15 cellular contexts compared by ENCODE assay signal in genomic region chr1:162717548-162717947, GRCh38.
A peak's percentile ranks its signal among the peaks of the same experiment; 100 is the strongest.
DNase-seq lines count a peak whose midpoint lies in the region; ATAC-seq, FAIRE-seq and TF ChIP-seq lines count a peak whose summit lies in the region.
"Had no signal": no experiment of that assay in that cellular context is flagged by ENCODE, and none has a peak within 500 bp of the region (broad histone marks: within the 10 kb centered on the region; RNA-seq: fewer than 3 reads in every experiment).

No MANE protein-coding gene starts in this region.

- H3K9me3 ChIP-seq in muscle layer of colon (ENCODE audit: low read length) (no peaks in the 10 kb centered on the region), subcutaneous abdominal adipose tissue (ENCODE audit: control insufficient read depth in 5 of 5, low read length in 5 of 5) (no peaks in the 10 kb centered on the region), small intestine (ENCODE audit: control insufficient read depth, low read depth) (no peaks in the 10 kb centered on the region)

- peak; percentile 41 for ATAC-seq in GM18868 (IDR thresholded peaks at IDR 0.05; ENCODE audit: unreplicated experiment)
- ATAC-seq: GM23338 had no signal

- no peak overlapping the region for H3K9ac ChIP-seq in muscle layer of colon (ENCODE audit: low read length)
- no peak overlapping the region for H3K9ac ChIP-seq in subcutaneous abdominal adipose tissue (ENCODE audit: low read length in 5 of 5)

- H3K4me3 ChIP-seq in GM06990 (replicated peaks; ENCODE audit: low read depth, low read length) (no peak overlapping the region), muscle layer of colon (ENCODE audit: low read depth in 1 of 2, low read length in 2 of 2) (no peak overlapping the region), subcutaneous abdominal adipose tissue (ENCODE audit: low read depth in 1 of 5, low read length in 5 of 5) (no peak overlapping the region), small intestine (ENCODE audit: low read depth in 1 of 2, low read length in 2 of 2) (no peak overlapping the region)
- H3K4me3 ChIP-seq: GM23338 had no signal

- H3K36me3 ChIP-seq in GM06990 (ENCODE audit: control insufficient read depth, insufficient read depth, low read length) = no peaks in the 10 kb centered on the region
- H3K36me3 ChIP-seq in muscle layer of colon (ENCODE audit: insufficient read depth, low read length) = peaks cover 8% of the 10 kb centered on the region
- peaks cover 0 to 11% (median 3%) of the 10 kb centered on the region in 5 donors for H3K36me3 ChIP-seq in subcutaneous abdominal adipose tissue (ENCODE audit: control insufficient read depth in 5 of 5, insufficient read depth in 5 of 5, low read length in 5 of 5)
- H3K36me3 ChIP-seq in small intestine (ENCODE audit: control insufficient read depth in 2 of 2, insufficient read depth in 2 of 2, low read length in 2 of 2) = no peaks in the 10 kb centered on the region

- DNase-seq in GM06990 (ENCODE audit: extremely low read depth, insufficient read length) (peak; percentile 34), small intestine (no peak), DMS79 (lab: John Stamatoyannopoulos, UW) (no peak), NCI-H1436 (lab: John Stamatoyannopoulos, UW) (no peak)
- DNase-seq: CD4-positive, alpha-beta memory T cell; DMS153; H7 had no signal

- WGBS in small intestine, 3 donors = 70 to 81% (median 70%) methylated on average over 1 of the region's 1 CpG

- peaks cover 52% of the 10 kb centered on the region for H3K4me1 ChIP-seq in muscle layer of colon (ENCODE audit: insufficient read depth, low read length)
- H3K4me1 ChIP-seq in subcutaneous abdominal adipose tissue (ENCODE audit: control insufficient read depth in 5 of 5, insufficient read depth in 5 of 5, low read length in 5 of 5) = peaks cover 0 to 10% (median 3%) of the 10 kb centered on the region in 5 donors
- no peaks in the 10 kb centered on the region for H3K4me1 ChIP-seq in small intestine (ENCODE audit: control insufficient read depth in 2 of 2, insufficient read depth in 1 of 2, low read depth in 1 of 2, low read length in 1 of 2)

- TF ChIP-seq CTCF in GM06990 (IDR thresholded peaks at IDR 0.05; ENCODE audit: insufficient read depth, low read length, poor library complexity, severe bottlenecking) = no peak

- no peak for FAIRE-seq in small intestine (lab: Jason Lieb, UNC)
- FAIRE-seq: A204.1, GM18507 had no signal

- H3K27ac ChIP-seq in muscle layer of colon (ENCODE audit: low read depth, low read length) = peak overlapping the region; percentile 7
- H3K27ac ChIP-seq in subcutaneous abdominal adipose tissue (ENCODE audit: low read depth, low read length) = peak overlapping the region; percentile 28
- no peak overlapping the region for H3K27ac ChIP-seq in small intestine (ENCODE audit: low read depth in 1 of 2, low read length in 1 of 2)
- H3K27ac ChIP-seq: C4-2B, HL-60 had no signal

- no peaks in the 10 kb centered on the region for H3K27me3 ChIP-seq in GM06990 (replicated peaks; ENCODE audit: control insufficient read depth, insufficient read depth, low read length)
- no peaks in the 10 kb centered on the region for H3K27me3 ChIP-seq in muscle layer of colon (ENCODE audit: control insufficient read depth in 1 of 2, insufficient read depth in 2 of 2, low read length in 2 of 2)
- no peaks in the 10 kb centered on the region for H3K27me3 ChIP-seq in subcutaneous abdominal adipose tissue (ENCODE audit: control insufficient read depth in 5 of 5, insufficient read depth in 4 of 5, low read length in 5 of 5)
- no peaks in the 10 kb centered on the region for H3K27me3 ChIP-seq in small intestine (ENCODE audit: control insufficient read depth in 2 of 2, insufficient read depth in 2 of 2, low read length in 2 of 2)

Comparison
In these comparisons a context has a peak if more than half of its experiments do, and no peak if none do; other contexts are left out.
1. H3K27ac ChIP-seq: peak in muscle layer of colon (single experiment) and subcutaneous abdominal adipose tissue (single experiment); none in small intestine (0 of 2).